8 cellular contexts compared by ENCODE assay signal in the genomic region with DNA sequence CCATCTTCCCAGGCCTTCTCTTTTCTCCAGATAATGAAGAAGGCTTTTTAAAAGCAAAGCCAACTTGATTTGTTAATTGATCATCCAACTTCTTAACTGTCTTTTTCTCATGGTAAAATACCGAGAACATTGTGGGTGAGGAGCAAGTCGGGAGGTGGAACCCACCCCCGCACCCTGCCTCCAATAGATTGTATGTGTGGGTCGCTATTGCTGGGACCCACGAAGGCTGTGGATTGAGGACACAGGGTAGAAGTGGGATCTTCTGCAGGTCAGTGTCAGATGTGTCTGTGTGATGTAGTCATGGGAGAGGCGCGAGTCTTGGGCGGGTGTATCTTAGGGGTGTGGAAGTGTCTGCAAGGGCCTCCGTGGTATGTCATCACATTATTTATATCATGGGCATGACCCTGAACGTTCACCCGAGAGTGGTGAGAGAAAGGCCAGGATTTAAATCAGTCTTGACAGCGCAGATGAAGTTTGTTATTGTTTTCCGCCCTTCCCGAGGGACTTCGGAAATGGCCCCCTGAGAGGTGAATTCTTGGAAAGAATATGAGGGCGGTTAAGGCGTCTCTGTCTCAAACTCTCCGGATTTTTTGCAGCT. TPM values are rescaled to one million over a fixed set of nuclear protein-coding genes. Genes with fewer than 3 reads are reported as not detected.
DNase-seq lines count a peak whose midpoint lies in the region; ATAC-seq and TF ChIP-seq lines count a peak whose summit lies in the region.

No MANE protein-coding gene starts in this region.

- H3K27ac ChIP-seq in VCaP (peak overlapping the region; percentile 63; the same call in 1 of the 2 replicates), muscle layer of duodenum (ENCODE audit: low read length) (peak overlapping the region; percentile 88), uterus (peak overlapping the region; percentile 81)

- H3K4me3 ChIP-seq in endocrine pancreas (ENCODE audit: control insufficient read depth, insufficient read depth, low read length) (peak overlapping the region; percentile 50), muscle layer of duodenum (ENCODE audit: low read depth in 1 of 2, low read length in 2 of 2) (peak overlapping the region; percentile 72 to 80), uterus (peak overlapping the region; percentile 66 to 69)

- H3K9me3 ChIP-seq in endocrine pancreas (ENCODE audit: control insufficient read depth, low read length) (no peaks in the 10 kb centered on the region), muscle layer of duodenum (ENCODE audit: control insufficient read depth in 1 of 2, low read length in 2 of 2) (no peaks in the 10 kb centered on the region), uterus (no peaks in the 10 kb centered on the region)

- H3K36me3 ChIP-seq in endocrine pancreas (ENCODE audit: control insufficient read depth, insufficient read depth, low read length) (no peaks in the 10 kb centered on the region), muscle layer of duodenum (ENCODE audit: control insufficient read depth in 1 of 2, insufficient read depth in 2 of 2, low read length in 2 of 2) (no peaks in the 10 kb centered on the region), uterus (no peaks in the 10 kb centered on the region)

- POLR2A ChIA-PET in GM10248 (lab: Yijun Ruan, JAX), result interaction anchor here (1.3 kb wide), 2 partner anchors 9 to 28 kb away, joined by 4 to 6 read pairs; no protein-coding TSS in a partner anchor

- CTCF ChIA-PET in GM10248 (lab: Yijun Ruan, JAX), result interaction anchor here (0.7 to 2.3 kb wide), 17 partner anchors 9 to 302 kb away, joined by 3 to 25 read pairs (median 4); a partner anchor contains a TSS

- DNase-seq in GM10248 (ENCODE audit: extremely low spot score), result peak; percentile 31
- DNase-seq in uterus, result peak; percentile 36 to 38
- DNase-seq in mesenteric fat pad (ENCODE audit: low spot score), result no peak
- DNase-seq in D341Med (ENCODE audit: low spot score), result no peak

- H3K27me3 ChIP-seq in endocrine pancreas (ENCODE audit: control insufficient read depth, insufficient read depth, low read length) (no peaks in the 10 kb centered on the region), muscle layer of duodenum (ENCODE audit: low read depth, low read length) (no peaks in the 10 kb centered on the region), uterus (no peaks in the 10 kb centered on the region)

- TF ChIP-seq CTCF in GM10248 (IDR thresholded peaks at IDR 0.05; ENCODE audit: control extremely low read depth, extremely low read depth, low read depth, missing control alignments) (no peak), VCaP (conservative IDR thresholded peaks at IDR 0.05) (no peak), uterus (IDR thresholded peaks at IDR 0.05) (no peak)

- ATAC-seq in HG03025 (IDR thresholded peaks at IDR 0.05; ENCODE audit: low FRiP score, unreplicated experiment), result peak; percentile 18

- TF ChIP-seq POLR2A in uterus (IDR thresholded peaks at IDR 0.05), result no peak

- H3K4me1 ChIP-seq in endocrine pancreas (ENCODE audit: control insufficient read depth, insufficient read depth, low read length) (no peaks in the 10 kb centered on the region), muscle layer of duodenum (ENCODE audit: control insufficient read depth in 1 of 2, insufficient read depth in 2 of 2, low read length in 2 of 2) (peaks cover 6 to 33% of the 10 kb centered on the region in 2 donors), uterus (peaks cover 0 to 6% of the 10 kb centered on the region in 2 donors)

- intact Hi-C loops in uterus (cut with DNase I; ENCODE audit: low total_unique reads), result no loop called here

- no peak overlapping the region for H3K9ac ChIP-seq in endocrine pancreas (ENCODE audit: control insufficient read depth, insufficient read depth, low read length)

RNA-seq across cellular contexts. Expression of a gene that starts 0.5 kb away (rescaled TPM):
- total RNA-seq in uterus (10 to 100 TPM; 12.3 to 24.7 (median 13.9) TPM), mesenteric fat pad (3.9 TPM)

RNA-seq across cellular contexts. Expression of a gene that starts 58.7 kb away (rescaled TPM):
- total RNA-seq in uterus (10 to 100 TPM; 15.6 to 63.0 (median 29.5) TPM), mesenteric fat pad (10.4 TPM)

Comparison
In these comparisons a context has a peak if more than half of its experiments do, and no peak if none do; other contexts are left out.
1. DNase-seq: peak in GM10248 (single experiment) and uterus (2 of 2); none in mesenteric fat pad (single experiment) and D341Med (single experiment).
2. Peak in every context shown above with its lines, with median percentiles within 50 percentile points of each other: H3K27ac ChIP-seq and H3K4me3 ChIP-seq.